Comparison of ENCODE assay signal across 22 cellular contexts in the genomic region with DNA sequence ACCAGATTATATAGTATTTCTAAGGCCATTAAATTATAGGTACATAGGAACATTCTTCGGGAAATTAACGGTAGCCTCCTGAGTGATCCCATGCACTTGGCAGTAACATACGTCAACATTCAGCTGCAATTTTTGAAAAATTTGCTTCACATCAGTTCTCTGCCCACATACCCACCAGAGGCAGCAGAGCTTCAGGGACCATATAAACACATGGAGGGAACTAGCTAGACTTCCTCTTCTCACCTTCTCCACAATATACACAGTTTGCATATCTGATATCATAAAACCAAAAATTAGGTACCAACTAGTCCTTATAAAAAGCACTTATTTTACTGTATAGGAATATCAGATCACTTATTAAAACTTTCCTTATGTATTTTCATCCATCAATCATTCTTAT. TPM values are rescaled to one million over a fixed set of nuclear protein-coding genes. Genes with fewer than 3 reads are reported as not detected.
DNase-seq lines count a peak whose midpoint lies in the region; ATAC-seq and TF ChIP-seq lines count a peak whose summit lies in the region.
"Had no signal": no experiment of that assay in that cellular context is flagged by ENCODE, and none has a peak within 500 bp of the region (broad histone marks: within the 10 kb centered on the region; RNA-seq: fewer than 3 reads in every experiment).

No MANE protein-coding gene starts in this region.

- peak overlapping the region; percentile 28 for H3K27ac Mint-ChIP-seq in activated T-cell treated with anti-CD3 and anti-CD28 coated beads, Interleukin-2, amount 50 U/mL, for 72 hours
- H3K27ac Mint-ChIP-seq in IgD-negative memory B cell, result peak overlapping the region in 2 of 3 donors; percentile 64 to 75
- H3K27ac Mint-ChIP-seq in naive thymus-derived CD4-positive, alpha-beta T cell, result peak overlapping the region in 6 of 9 donors; percentile 10 to 74 (median 53)
- no peak overlapping the region for H3K27ac Mint-ChIP-seq in T-helper 2 cell treated with Interferon-gamma antibody and Interleukin-4, amounts not matched to agents 5 μg/mL and 100 μg/mL, for 36 hours
- H3K27ac Mint-ChIP-seq: activated CD8-positive, alpha-beta T cell treated with anti-CD3 and anti-CD28 coated beads for 36 hours; activated naive CD8-positive, alpha-beta T cell treated with anti-CD3 and anti-CD28 coated beads, Interleukin-2, amount 10 ng/mL, durations not matched to agents 7 days and 5 days; immature natural killer cell had no signal

- H3K4me3 ChIP-seq in Panc1 (ENCODE audit: low read depth in 2 of 2, low read length in 2 of 2), result no peak overlapping the region
- H3K4me3 ChIP-seq in naive thymus-derived CD4-positive, alpha-beta T cell (ENCODE audit: low read length), result no peak overlapping the region
- H3K4me3 ChIP-seq in PC-3 (ENCODE audit: low read length), result no peak overlapping the region
- H3K4me3 ChIP-seq: A549, colonic mucosa, testis had no signal

- H3K27me3 Mint-ChIP-seq in activated T-cell treated with anti-CD3 and anti-CD28 coated beads, Interleukin-2, amount 50 U/mL, for 72 hours (ENCODE audit: low read depth), result no peaks in the 10 kb centered on the region
- no peaks in the 10 kb centered on the region for H3K27me3 Mint-ChIP-seq in activated T-cell treated with anti-CD3 and anti-CD28 coated beads, Interleukin-2, amount 50 U/mL, for 4 hours (ENCODE audit: low read depth)
- no peaks in the 10 kb centered on the region for H3K27me3 Mint-ChIP-seq in IgD-negative memory B cell
- no peaks in the 10 kb centered on the region for H3K27me3 Mint-ChIP-seq in naive thymus-derived CD4-positive, alpha-beta T cell
- H3K27me3 Mint-ChIP-seq in T-helper 2 cell treated with Interferon-gamma antibody and Interleukin-4, amounts not matched to agents 5 μg/mL and 100 μg/mL, for 36 hours (ENCODE audit: low read depth), result no peaks in the 10 kb centered on the region
- H3K27me3 Mint-ChIP-seq: activated CD8-positive, alpha-beta T cell treated with anti-CD3 and anti-CD28 coated beads for 36 hours; activated naive CD8-positive, alpha-beta T cell treated with anti-CD3 and anti-CD28 coated beads, Interleukin-2, amount 10 ng/mL, durations not matched to agents 7 days and 5 days had no signal

- peak overlapping the region in 1 of 2 donors; percentile 18 for H3K4me3 Mint-ChIP-seq in activated T-cell treated with anti-CD3 and anti-CD28 coated beads, Interleukin-2, amount 50 U/mL, for 72 hours
- no peak overlapping the region for H3K4me3 Mint-ChIP-seq in activated T-cell treated with anti-CD3 and anti-CD28 coated beads, Interleukin-2, amount 50 U/mL, for 4 hours
- H3K4me3 Mint-ChIP-seq in IgD-negative memory B cell, result peak overlapping the region in 2 of 4 donors; percentile 54 to 60
- H3K4me3 Mint-ChIP-seq in naive thymus-derived CD4-positive, alpha-beta T cell, result peak overlapping the region in 8 of 10 donors; percentile 4 to 94 (median 32)
- no peak overlapping the region for H3K4me3 Mint-ChIP-seq in T-helper 2 cell treated with Interferon-gamma antibody and Interleukin-4, amounts not matched to agents 5 μg/mL and 100 μg/mL, for 36 hours
- H3K4me3 Mint-ChIP-seq: activated CD8-positive, alpha-beta T cell treated with anti-CD3 and anti-CD28 coated beads for 36 hours; activated naive CD8-positive, alpha-beta T cell treated with anti-CD3 and anti-CD28 coated beads, Interleukin-2, amount 10 ng/mL, durations not matched to agents 7 days and 5 days; immature natural killer cell had no signal

- DNase-seq in activated T-cell treated with anti-CD3 and anti-CD28 coated beads, Interleukin-2, amount 50 U/mL, for 72 hours, result no peak
- DNase-seq in activated T-cell treated with anti-CD3 and anti-CD28 coated beads, Interleukin-2, amount 50 U/mL, for 4 hours, result no peak
- DNase-seq in Panc1 (ENCODE audit: low read depth, low spot score) (no peak), PC-3 (no peak)
- peak in 2 of 9 donors; percentile 21 to 23 for DNase-seq in naive thymus-derived CD4-positive, alpha-beta T cell
- no peak for DNase-seq in T-helper 2 cell treated with Interferon-gamma antibody and Interleukin-4, amounts not matched to agents 5 μg/mL and 100 μg/mL, for 36 hours (ENCODE audit: low spot score)
- DNase-seq: activated CD8-positive, alpha-beta T cell treated with anti-CD3 and anti-CD28 coated beads for 36 hours; activated naive CD8-positive, alpha-beta T cell treated with anti-CD3 and anti-CD28 coated beads, Interleukin-2, amount 10 ng/mL, durations not matched to agents 7 days and 5 days; activated T-cell treated with anti-CD3 and anti-CD28 coated beads, Interleukin-2, amount 50 U/mL, for 48 hours; C1 segment of cervical spinal cord; colonic mucosa; DMS79 treated with DMSO at 0.1 percent for 48 hours; head of caudate nucleus; immature natural killer cell; NCI-H1694 treated with DMSO at 0.1 percent for 48 hours; right cardiac atrium; SHP77; testis had no signal

- ATAC-seq in activated T-cell treated with anti-CD3 and anti-CD28 coated beads, Interleukin-2, amount 50 U/mL, for 72 hours (replicated peaks in 1 of 2), result no peak
- ATAC-seq in activated T-cell treated with anti-CD3 and anti-CD28 coated beads, Interleukin-2, amount 50 U/mL, for 4 hours, result no peak
- ATAC-seq in Panc1 (no peak), HG03342 (IDR thresholded peaks at IDR 0.05; ENCODE audit: unreplicated experiment) (no peak), PC-3 (no peak)
- no peak for ATAC-seq in naive thymus-derived CD4-positive, alpha-beta T cell
- ATAC-seq: A549; activated CD8-positive, alpha-beta T cell treated with anti-CD3 and anti-CD28 coated beads for 36 hours; right cardiac atrium had no signal

- no peaks in the 10 kb centered on the region for H3K9me2 ChIP-seq in PC-3 (replicated peaks; ENCODE audit: low read length)

- H3K36me3 Mint-ChIP-seq in activated T-cell treated with anti-CD3 and anti-CD28 coated beads, Interleukin-2, amount 50 U/mL, for 72 hours (ENCODE audit: insufficient read depth in 2 of 2), result peaks cover 17 to 46% of the 10 kb centered on the region in 2 donors
- peaks cover 33% of the 10 kb centered on the region for H3K36me3 Mint-ChIP-seq in activated T-cell treated with anti-CD3 and anti-CD28 coated beads, Interleukin-2, amount 50 U/mL, for 4 hours (ENCODE audit: insufficient read depth)
- no peaks in the 10 kb centered on the region for H3K36me3 Mint-ChIP-seq in IgD-negative memory B cell
- peaks cover 11 to 52% (median 38%) of the 10 kb centered on the region in 5 donors for H3K36me3 Mint-ChIP-seq in naive thymus-derived CD4-positive, alpha-beta T cell
- peaks cover 58% of the 10 kb centered on the region for H3K36me3 Mint-ChIP-seq in T-helper 2 cell treated with Interferon-gamma antibody and Interleukin-4, amounts not matched to agents 5 μg/mL and 100 μg/mL, for 36 hours (ENCODE audit: low read depth)

- CTCF ChIA-PET in Panc1 (lab: Charles Lee) (no interaction called here), PC-3 (lab: Charles Lee) (interaction anchor here (0.6 kb wide), 1 partner anchor 19 kb away, joined by 3 read pairs; no protein-coding TSS in a partner anchor)
- CTCF ChIA-PET in naive thymus-derived CD4-positive, alpha-beta T cell (lab: Charles Lee), result interaction anchor here (0.7 to 1.0 kb wide), 2 partner anchors 57 to 101 kb away, joined by 3 read pairs; no protein-coding TSS in a partner anchor

- peaks cover 59% of the 10 kb centered on the region for H3K4me1 Mint-ChIP-seq in activated T-cell treated with anti-CD3 and anti-CD28 coated beads, Interleukin-2, amount 50 U/mL, for 72 hours (ENCODE audit: low read depth)
- H3K4me1 Mint-ChIP-seq in activated T-cell treated with anti-CD3 and anti-CD28 coated beads, Interleukin-2, amount 50 U/mL, for 4 hours (ENCODE audit: low read depth), result peaks cover 58% of the 10 kb centered on the region
- peaks cover 14 to 50% (median 48%) of the 10 kb centered on the region in 3 donors for H3K4me1 Mint-ChIP-seq in IgD-negative memory B cell
- peaks cover 46 to 83% (median 66%) of the 10 kb centered on the region in 7 donors for H3K4me1 Mint-ChIP-seq in naive thymus-derived CD4-positive, alpha-beta T cell
- H3K4me1 Mint-ChIP-seq in T-helper 2 cell treated with Interferon-gamma antibody and Interleukin-4, amounts not matched to agents 5 μg/mL and 100 μg/mL, for 36 hours (ENCODE audit: low read depth), result peaks cover 50% of the 10 kb centered on the region

- H3K9me3 ChIP-seq in Panc1 (ENCODE audit: control insufficient read depth, insufficient read depth, low read depth, low read length) (no peaks in the 10 kb centered on the region), PC-3 (ENCODE audit: low read length) (no peaks in the 10 kb centered on the region)
- H3K9me3 ChIP-seq in naive thymus-derived CD4-positive, alpha-beta T cell (ENCODE audit: control insufficient read depth in 2 of 3, low read length in 3 of 3), result no peaks in the 10 kb centered on the region
- H3K9me3 ChIP-seq: A549, colonic mucosa, testis had no signal

- no peaks in the 10 kb centered on the region for H3K27me3 ChIP-seq in Panc1 (ENCODE audit: control insufficient read depth, insufficient read depth, low read length)
- no peaks in the 10 kb centered on the region for H3K27me3 ChIP-seq in naive thymus-derived CD4-positive, alpha-beta T cell (ENCODE audit: control insufficient read depth in 2 of 2, insufficient read depth in 2 of 2, low read length in 2 of 2)
- no peaks in the 10 kb centered on the region for H3K27me3 ChIP-seq in PC-3 (ENCODE audit: low read length)
- H3K27me3 ChIP-seq: colonic mucosa, testis had no signal

- no peak overlapping the region for H3K27ac ChIP-seq in Panc1 (ENCODE audit: low read length)
- no peak overlapping the region for H3K27ac ChIP-seq in naive thymus-derived CD4-positive, alpha-beta T cell (ENCODE audit: low read depth, low read length)
- H3K27ac ChIP-seq in PC-3 (ENCODE audit: low read length), result no peak overlapping the region
- H3K27ac ChIP-seq: A549, colonic mucosa, testis, VCaP had no signal

- H3K4me1 ChIP-seq in Panc1 (ENCODE audit: control insufficient read depth, insufficient read depth, low read length), result no peaks in the 10 kb centered on the region
- peaks cover 22 to 43% of the 10 kb centered on the region in 2 donors for H3K4me1 ChIP-seq in naive thymus-derived CD4-positive, alpha-beta T cell (ENCODE audit: control insufficient read depth in 2 of 2, insufficient read depth in 2 of 2, low read length in 2 of 2)
- peaks cover 14% of the 10 kb centered on the region for H3K4me1 ChIP-seq in PC-3 (ENCODE audit: insufficient read depth, low read length)
- H3K4me1 ChIP-seq: colonic mucosa had no signal

- H3K9me3 Mint-ChIP-seq in activated T-cell treated with anti-CD3 and anti-CD28 coated beads, Interleukin-2, amount 50 U/mL, for 72 hours, result no peaks in the 10 kb centered on the region
- H3K9me3 Mint-ChIP-seq in activated T-cell treated with anti-CD3 and anti-CD28 coated beads, Interleukin-2, amount 50 U/mL, for 4 hours, result no peaks in the 10 kb centered on the region
- no peaks in the 10 kb centered on the region for H3K9me3 Mint-ChIP-seq in IgD-negative memory B cell
- peaks cover 0 to 8% (median 0%) of the 10 kb centered on the region in 11 donors for H3K9me3 Mint-ChIP-seq in naive thymus-derived CD4-positive, alpha-beta T cell
- no peaks in the 10 kb centered on the region for H3K9me3 Mint-ChIP-seq in T-helper 2 cell treated with Interferon-gamma antibody and Interleukin-4, amounts not matched to agents 5 μg/mL and 100 μg/mL, for 36 hours
- H3K9me3 Mint-ChIP-seq: activated CD8-positive, alpha-beta T cell treated with anti-CD3 and anti-CD28 coated beads for 36 hours; activated naive CD8-positive, alpha-beta T cell treated with anti-CD3 and anti-CD28 coated beads, Interleukin-2, amount 10 ng/mL, durations not matched to agents 7 days and 5 days had no signal

- POLR2A ChIA-PET in Panc1 (lab: Charles Lee) (no interaction called here), PC-3 (lab: Charles Lee; ENCODE audit: unreplicated experiment) (no interaction called here)
- POLR2A ChIA-PET in naive thymus-derived CD4-positive, alpha-beta T cell (lab: Charles Lee), result interaction anchor here (0.7 to 1.7 kb wide), 5 partner anchors 9 to 47 kb away, joined by 3 to 4 read pairs (median 4); a partner anchor contains a TSS

- H3K9ac ChIP-seq in PC-3 (ENCODE audit: low read length), result no peak overlapping the region

- peaks cover 51% of the 10 kb centered on the region for H3K79me2 ChIP-seq in PC-3 (ENCODE audit: low read length)

- intact Hi-C loops in Panc1 (cut with micrococcal nuclease; ENCODE audit: unreplicated experiment) (no loop called here), PC-3 (cut with micrococcal nuclease) (no loop called here)
- intact Hi-C loops in naive thymus-derived CD4-positive, alpha-beta T cell (cut with micrococcal nuclease), result loop anchor here in 1 of 2 donors (1.0 to 5.0 kb wide), 3 partner anchors 10 to 34 kb away; no protein-coding TSS in a partner anchor

- no peaks in the 10 kb centered on the region for H3F3A ChIP-seq in PC-3 (ENCODE audit: low read length, unreplicated experiment)

- TF ChIP-seq CTCF in Panc1 (IDR thresholded peaks at IDR 0.05) (no peak), PC-3 (conservative IDR thresholded peaks at IDR 0.05; ENCODE audit: low read depth, low read length) (no peak)

- H3K4me2 ChIP-seq in PC-3 (ENCODE audit: low read length), result no peak overlapping the region
- H3K4me2 ChIP-seq: A549 had no signal

- H3K36me3 ChIP-seq in Panc1 (ENCODE audit: control insufficient read depth, insufficient read depth, low read length) (peaks cover 7% of the 10 kb centered on the region), PC-3 (ENCODE audit: low read depth, low read length) (peaks cover 8% of the 10 kb centered on the region)
- peaks cover 6 to 30% (median 8%) of the 10 kb centered on the region in 3 experiments for H3K36me3 ChIP-seq in naive thymus-derived CD4-positive, alpha-beta T cell (ENCODE audit: control insufficient read depth in 2 of 3, insufficient read depth in 3 of 3, low read length in 3 of 3)
- H3K36me3 ChIP-seq: colonic mucosa had no signal

- in situ Hi-C loops in Panc1 (cut with HindIII; ENCODE audit: low pct_unique_long_range_greater_than_20kb, low sequenced_read_pairs), result no loop called here

- no peak overlapping the region for H2AFZ ChIP-seq in PC-3 (ENCODE audit: low read length)

- peaks cover 16% of the 10 kb centered on the region for H4K20me1 ChIP-seq in PC-3 (ENCODE audit: low read length)

- BruUV-seq in Panc1 (replicated peaks; lab: Mats Ljungman, UMichigan) (TSS peak; percentile 19), PC-3 (replicated peaks; lab: Mats Ljungman, UMichigan) (no TSS peak)

RNA-seq across cellular contexts. Expression of a gene that starts 4.8 kb away (rescaled TPM):
- total RNA-seq in activated T-cell treated with anti-CD3 and anti-CD28 coated beads, Interleukin-2, amount 50 U/mL, for 72 hours, result 100 to 1,000 TPM; 141 to 165 TPM
- total RNA-seq in activated T-cell treated with anti-CD3 and anti-CD28 coated beads, Interleukin-2, amount 50 U/mL, for 4 hours, result 10 to 100 TPM; 43.2 to 54.1 (median 44.7) TPM
- 112 TPM for polyA plus RNA-seq in IgD-negative memory B cell
- 30.4 TPM for total RNA-seq in Panc1 (2021; ENCODE audit: unreplicated experiment)
- polyA plus RNA-seq in Panc1 (2012; ENCODE audit: insufficient read length), result 28.8 TPM
- total RNA-seq in naive thymus-derived CD4-positive, alpha-beta T cell, result 100 to 1,000 TPM in 4 of 5 experiments, 10 to 100 TPM in 1; 97.8 to 213 (median 120) TPM
- polyA plus RNA-seq in naive thymus-derived CD4-positive, alpha-beta T cell, result 100 to 1,000 TPM; 139 to 155 TPM
- 33.2 and 42.9 TPM in 2 replicates for total RNA-seq in PC-3 (2014; rRNA removed)

RNA-seq across cellular contexts. Expression of a gene that starts 46.9 kb away (rescaled TPM):
- 1 to 10 TPM; 4.9 to 6.0 TPM for total RNA-seq in activated T-cell treated with anti-CD3 and anti-CD28 coated beads, Interleukin-2, amount 50 U/mL, for 72 hours
- under 1 TPM; 0.63 to 0.73 (median 0.71) TPM for total RNA-seq in activated T-cell treated with anti-CD3 and anti-CD28 coated beads, Interleukin-2, amount 50 U/mL, for 4 hours
- 0.18 TPM for polyA plus RNA-seq in IgD-negative memory B cell
- 1.5 TPM for total RNA-seq in Panc1 (2021; ENCODE audit: unreplicated experiment)
- polyA plus RNA-seq in Panc1 (2012; ENCODE audit: insufficient read length), result 0.61 TPM
- total RNA-seq in naive thymus-derived CD4-positive, alpha-beta T cell, result 1 to 10 TPM in 4 of 5 experiments, under 1 TPM in 1; 0.77 to 3.7 (median 2.7) TPM
- under 1 TPM; 0.19 to 0.29 TPM for polyA plus RNA-seq in naive thymus-derived CD4-positive, alpha-beta T cell
- 1.7 and 2.7 TPM in 2 replicates for total RNA-seq in PC-3 (2014; rRNA removed)

Comparison
In these comparisons a context has a peak if more than half of its experiments do, and no peak if none do; other contexts are left out.
1. H3K4me3 Mint-ChIP-seq: peak in naive thymus-derived CD4-positive, alpha-beta T cell (8 of 10); none in activated T-cell treated with anti-CD3 and anti-CD28 coated beads, Interleukin-2, amount 50 U/mL, for 4 hours (single experiment) and T-helper 2 cell treated with Interferon-gamma antibody and Interleukin-4, amounts not matched to agents 5 μg/mL and 100 μg/mL, for 36 hours (single experiment).